1 cellular context compared by ENCODE assay signal in the genomic region with DNA sequence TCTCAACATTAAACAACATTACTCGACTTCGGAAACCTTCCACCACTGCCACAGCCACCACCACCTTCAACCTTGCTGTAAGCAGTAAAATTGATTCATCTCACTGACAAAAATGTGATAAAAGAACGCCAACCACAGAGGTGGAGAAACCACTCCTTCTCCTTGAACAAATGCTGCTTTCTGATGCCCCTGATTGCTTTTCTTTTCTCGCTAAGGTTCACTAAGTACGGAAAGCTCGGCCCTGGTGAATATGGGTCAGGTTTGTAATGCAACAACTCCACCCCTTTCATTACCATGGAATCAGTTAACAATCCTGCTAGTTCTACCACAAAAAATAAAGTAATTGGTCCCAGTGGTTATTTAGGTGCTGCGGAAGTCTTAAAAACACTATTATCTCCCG.
TF ChIP-seq lines count a peak whose summit lies in the region.

No MANE protein-coding gene starts in this region.

TF ChIP-seq in H1, 55 proteins besides CTCF, POLR2A, EP300 and RAD21:
- TF ChIP-seq, protein P1, sequence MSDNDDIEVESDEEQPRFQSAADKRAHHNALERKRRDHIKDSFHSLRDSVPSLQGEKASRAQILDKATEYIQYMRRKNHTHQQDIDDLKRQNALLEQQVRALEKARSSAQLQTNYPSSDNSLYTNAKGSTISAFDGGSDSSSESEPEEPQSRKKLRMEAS (IDR thresholded peaks at IDR 0.05), result no peak
- TF ChIP-seq CEBPB (IDR thresholded peaks at IDR 0.05; ENCODE audit: low read depth, low read length) (no peak), POLR2AphosphoS5 (IDR thresholded peaks at IDR 0.05; ENCODE audit: low read depth, low read length) (no peak), FOSL1 (IDR thresholded peaks at IDR 0.05; ENCODE audit: insufficient read depth, low read depth, low read length) (no peak), HDAC6 (IDR thresholded peaks at IDR 0.05; ENCODE audit: low read depth, low read length) (no peak), SAP30 (IDR thresholded peaks at IDR 0.05; ENCODE audit: insufficient read depth, insufficient replicate concordance, low read length) (no peak), KDM4A (IDR thresholded peaks at IDR 0.05; ENCODE audit: low read depth, low read length, severe bottlenecking) (no peak), TEAD4 (IDR thresholded peaks at IDR 0.05; ENCODE audit: low read depth, low read length) (no peak)
